ENCODE assay signal across 8 cellular contexts in genomic region chr10:95693668-95694534, GRCh38. TPM values are rescaled to one million over a fixed set of nuclear protein-coding genes. Genes with fewer than 3 reads are reported as not detected.
DNase-seq lines count a peak whose midpoint lies in the region; ATAC-seq, FAIRE-seq and TF ChIP-seq lines count a peak whose summit lies in the region.

Gene TCTN3 (minus strand): TSS chr10:95693927. CDS start chr10:95693899, 28 bp downstream.

- peaks cover 0 to under 1% (median 0%) of the 10 kb centered on the region in 7 donors for H3K9me3 Mint-ChIP-seq in CD14-positive monocyte

- peak within 1 kb of the TSS; percentile 72 for H3K27ac ChIP-seq in HepG2 (ENCODE audit: extremely low read length, insufficient read depth, low read length)

- POLR2A ChIA-PET in HepG2 (lab: Yijun Ruan, JAX), result interaction anchor here (0.8 to 2.2 kb wide), 12 partner anchors 37 to 436 kb away, joined by 3 to 13 read pairs (median 4); partner anchors contain the start of genes ALDH18A1, CCNJ and ZNF518A

- H3K27me3 ChIP-seq in HepG2 (ENCODE audit: control insufficient read depth in 1 of 2, insufficient read depth in 2 of 2, low read length in 2 of 2), result no peaks in the 10 kb centered on the region; a peak in 1 of 5 replicates

- TF ChIP-seq RAD21 in HepG2 (CRISPR knock-in tag; IDR thresholded peaks at IDR 0.05), result peak; percentile 99

- peak within 1 kb of the TSS; percentile 88 for H3K9ac ChIP-seq in HepG2 (ENCODE audit: insufficient read depth, low read depth, low read length)

- peak within 1 kb of the TSS; percentile 88 for H3K4me2 ChIP-seq in HepG2 (ENCODE audit: low read depth, low read length)

- H3K4me3 ChIP-seq in HepG2 (replicated peaks in 1 of 3; ENCODE audit: insufficient read depth in 1 of 3, low read depth in 2 of 3, low read length in 3 of 3), result peak within 1 kb of the TSS; percentile 76 to 97 (median 83)

- FAIRE-seq in HepG2 (lab: Jason Lieb, UNC), result peak; percentile 100

- ATAC-seq in GM19351 (IDR thresholded peaks at IDR 0.05; ENCODE audit: unreplicated experiment), result peak; percentile 98
- ATAC-seq in HG03558 (IDR thresholded peaks at IDR 0.05; ENCODE audit: extremely low read depth, unreplicated experiment), result peak; percentile 99
- ATAC-seq in HepG2, result peak; percentile 99

- H3K9me3 ChIP-seq in HepG2 (ENCODE audit: low read length), result no peaks in the 10 kb centered on the region

- DNase-seq in CD14-positive monocyte (ENCODE audit: low spot score) (peak; percentile 98), NCI-H748 treated with DMSO at 0.1 percent for 48 hours (lab: John Stamatoyannopoulos, UW) (peak; percentile 89), dermis blood vessel endothelial cell (peak; percentile 100), HepG2 (ENCODE audit: low spot score) (peak; percentile 99)
- peak; percentile 92 to 94 for DNase-seq in activated CD4-positive, alpha-beta T cell treated with anti-CD3 and anti-CD28 coated beads, Interleukin-2, amount 50 U/mL, for 4 hours
- DNase-seq in stimulated activated CD4-positive, alpha-beta T cell treated with anti-CD3 and anti-CD28 coated beads, Interleukin-4, amount 100 ng/mL, for 24 hours, result peak; percentile 97

- H3K27me3 Mint-ChIP-seq in CD14-positive monocyte (ENCODE audit: low read depth in 3 of 3), result peaks cover 0 to 4% (median 0%) of the 10 kb centered on the region in 3 donors

- H4K20me1 ChIP-seq in HepG2 (ENCODE audit: insufficient read depth, low read length), result no peaks in the 10 kb centered on the region

- H3K4me1 ChIP-seq in HepG2 (ENCODE audit: insufficient read depth, low read length), result peaks cover 34% of the 10 kb centered on the region

- H3K4me1 Mint-ChIP-seq in CD14-positive monocyte, result peaks cover 47% of the 10 kb centered on the region

- peaks cover 0 to 17% of the 10 kb centered on the region in 2 experiments; a peak in 3 of 5 replicates for H3K36me3 ChIP-seq in HepG2 (replicated peaks in 1 of 2; ENCODE audit: control insufficient read depth in 1 of 2, insufficient read depth in 2 of 2, low read length in 2 of 2)

- H3K79me2 ChIP-seq in HepG2 (ENCODE audit: insufficient read depth, low read length), result peaks cover 29% of the 10 kb centered on the region

- TF ChIP-seq POLR2A in HepG2 (IDR thresholded peaks at IDR 0.05; ENCODE audit: insufficient read depth in 1 of 2, low read depth in 2 of 2, low read length in 2 of 2), result peak; percentile 83 to 89

- H2AFZ ChIP-seq in HepG2 (ENCODE audit: low read length), result peak within 1 kb of the TSS; percentile 81

- peak within 1 kb of the TSS; percentile 97 to 99 for H3K4me3 Mint-ChIP-seq in CD14-positive monocyte

- peak within 1 kb of the TSS; percentile 86 to 98 (median 95) for H3K27ac Mint-ChIP-seq in CD14-positive monocyte

- H3K36me3 Mint-ChIP-seq in CD14-positive monocyte, result peaks cover 19 to 32% of the 10 kb centered on the region in 2 donors

- CTCF ChIA-PET in HepG2 (lab: Yijun Ruan, JAX; ENCODE audit: low intra/inter-chr PET ratio, low total read pairs), result interaction anchor here (0.6 to 2.3 kb wide), 5 partner anchors 148 to 349 kb away, joined by 3 to 41 read pairs (median 5); partner anchors contain the start of genes CC2D2B and CCNJ

- TF ChIP-seq CTCF in CD14-positive monocyte (IDR thresholded peaks at IDR 0.05), result peak; percentile 99
- TF ChIP-seq CTCF in HepG2 (CRISPR knock-in tag; IDR thresholded peaks at IDR 0.05), result peak; percentile 100

- TF ChIP-seq EP300 in HepG2 (IDR thresholded peaks at IDR 0.05; ENCODE audit: low read depth in 2 of 2, low read length in 2 of 2) (peak in 1 of 2 experiments; percentile 16; a peak in 1 of 4 replicates), HepG2 (CRISPR knock-in tag; IDR thresholded peaks at IDR 0.05; ENCODE audit: borderline replicate concordance) (no peak)

- intact Hi-C loops in CD14-positive monocyte (cut with micrococcal nuclease) (loop anchor here (2.0 to 10.0 kb wide), 2 partner anchors 147 to 351 kb away; partner anchors contain the start of gene CCNJ (in 1 of the 2)), HepG2 (cut with micrococcal nuclease; ENCODE audit: unreplicated experiment) (loop anchor here (1.0 kb wide), 2 partner anchors 148 to 171 kb away; no protein-coding TSS in a partner anchor)

- in situ Hi-C loops in HepG2 (cut with HindIII; ENCODE audit: extremely low pct_ligation_motif_present, low pct_unique_long_range_greater_than_20kb), result no loop called here

- BruUV-seq in HepG2 (replicated peaks; lab: Mats Ljungman, UMichigan), result no TSS peak

- WGBS in HepG2 (ENCODE audit: low lambda C conversion rate), result 0% methylated on average over 5 of the region's 53 CpGs

TF ChIP-seq in HepG2, 621 proteins besides CTCF, POLR2A, EP300 and RAD21 (continues in another document):
- TF ChIP-seq GATAD1 (CRISPR knock-in tag; IDR thresholded peaks at IDR 0.05) (peak; percentile 92), ZNF34 (CRISPR knock-in tag; IDR thresholded peaks at IDR 0.05; ENCODE audit: borderline replicate concordance) (no peak), ZNF614 (CRISPR knock-in tag; IDR thresholded peaks at IDR 0.05; ENCODE audit: borderline replicate concordance) (peak; percentile 80; the same call in 1 of the 2 replicates), ZKSCAN1 (IDR thresholded peaks at IDR 0.05; ENCODE audit: low read length) (0 out of 2 replicates have a peak, but pooled peaks have one; percentile 16), PTBP1 (IDR thresholded peaks at IDR 0.05; ENCODE audit: low read depth, low read length, poor library complexity, severe bottlenecking) (no peak), ZSCAN9 (CRISPR knock-in tag; IDR thresholded peaks at IDR 0.05; ENCODE audit: borderline replicate concordance) (peak; percentile 80; the same call in 1 of the 2 replicates), YEATS4 (CRISPR knock-in tag; IDR thresholded peaks at IDR 0.05; ENCODE audit: borderline replicate concordance) (peak; percentile 78), MAF1 (CRISPR knock-in tag; IDR thresholded peaks at IDR 0.05; ENCODE audit: borderline replicate concordance) (no peak), DPF2 (CRISPR knock-in tag; IDR thresholded peaks at IDR 0.05; ENCODE audit: borderline replicate concordance, low read depth) (no peak), SAFB2 (CRISPR knock-in tag; IDR thresholded peaks at IDR 0.05; ENCODE audit: borderline replicate concordance, low read depth) (peak; percentile 62; the same call in 1 of the 2 replicates), MXI1 (IDR thresholded peaks at IDR 0.05; ENCODE audit: borderline replicate concordance, low read depth, low read length) (peak; percentile 83; the same call in 2 of the 3 replicates), ATF6 (CRISPR knock-in tag; conservative IDR thresholded peaks at IDR 0.05) (no peak; the same call in 1 of the 2 replicates), ZNF563 (CRISPR knock-in tag; IDR thresholded peaks at IDR 0.05) (no peak; the same call in 1 of the 2 replicates), YEATS2 (CRISPR knock-in tag; IDR thresholded peaks at IDR 0.05; ENCODE audit: borderline replicate concordance) (peak; percentile 90; the same call in 1 of the 2 replicates), SMAD9 (CRISPR knock-in tag; IDR thresholded peaks at IDR 0.05) (no peak), ZNF136 (CRISPR knock-in tag; IDR thresholded peaks at IDR 0.05; ENCODE audit: low read depth) (peak; percentile 80; the same call in 1 of the 2 replicates), DMAP1 (CRISPR knock-in tag; IDR thresholded peaks at IDR 0.05) (peak; percentile 82; the same call in 1 of the 2 replicates), ZNF256 (CRISPR knock-in tag; conservative IDR thresholded peaks at IDR 0.05) (no peak), SUZ12 (IDR thresholded peaks at IDR 0.05; ENCODE audit: low read depth, low read length) (no peak)

RNA-seq across cellular contexts. Expression of gene TCTN3, which starts in this region (rescaled TPM):
- 10 to 100 TPM; 14.4 to 23.1 TPM for polyA plus RNA-seq in CD14-positive monocyte
- total RNA-seq in dermis blood vessel endothelial cell, result 34.2 and 63.0 TPM in 2 replicates
- 42.2 and 60.0 TPM in 2 replicates for total RNA-seq in HepG2 (2016; rRNA removed; fragmentation: Illumina TruSeq; extraction: Trizol)
- 7.7 and 8.3 TPM in 2 replicates for total RNA-seq in HepG2 (2016; cell fraction: cytosol; rRNA removed; fragmentation: Illumina TruSeq; extraction: Trizol; ENCODE audit: low read depth)
- 40.2 and 59.3 TPM in 2 replicates for total RNA-seq in HepG2 (2016; cell fraction: insoluble cytoplasmic fraction; rRNA removed; fragmentation: Illumina TruSeq; extraction: Trizol)
- total RNA-seq in HepG2 (2016; cell fraction: membrane; rRNA removed; fragmentation: Illumina TruSeq; extraction: Trizol), result 22.9 and 26.8 TPM in 2 replicates
- total RNA-seq in HepG2 (2016; cell fraction: nucleus; rRNA removed; fragmentation: Illumina TruSeq; extraction: Trizol), result 56.0 and 68.7 TPM in 2 replicates
- polyA plus RNA-seq in HepG2 (2011; rRNA removed), result 39.3 and 53.3 TPM in 2 replicates
- 37.4 and 40.2 TPM in 2 replicates for polyA plus RNA-seq in HepG2 (2011; cell fraction: cytosol; rRNA removed)
- polyA plus RNA-seq in HepG2 (2011; cell fraction: nucleus; rRNA removed), result 23.9 and 27.6 TPM in 2 replicates
- polyA plus RNA-seq in HepG2 (2012), result 27.8 and 33.4 TPM in 2 replicates
- polyA plus RNA-seq in HepG2 (2016; cell fraction: cytosol; fragmentation: Illumina TruSeq; extraction: Trizol; ENCODE audit: low read depth), result 7.2 and 7.5 TPM in 2 replicates
- polyA plus RNA-seq in HepG2 (2016; cell fraction: insoluble cytoplasmic fraction; fragmentation: Illumina TruSeq; extraction: Trizol; ENCODE audit: low read depth), result 36.4 and 37.1 TPM in 2 replicates
- 15.5 and 17.6 TPM in 2 replicates for polyA plus RNA-seq in HepG2 (2016; cell fraction: membrane; fragmentation: Illumina TruSeq; extraction: Trizol; ENCODE audit: low read depth)
- 65.4 and 68.8 TPM in 2 replicates for polyA plus RNA-seq in HepG2 (2016; cell fraction: nucleus; fragmentation: Illumina TruSeq; extraction: Trizol; ENCODE audit: insufficient read depth, low read depth)
- 68.6 and 112 TPM in 2 replicates for polyA minus RNA-seq in HepG2 (2011; rRNA and poly(A)+ RNA removed; ENCODE audit: low replicate concordance)
- polyA minus RNA-seq in HepG2 (2011; cell fraction: cytosol; rRNA and poly(A)+ RNA removed), result 36.2 and 43.2 TPM in 2 replicates
- 32.1 and 37.8 TPM in 2 replicates for polyA minus RNA-seq in HepG2 (2011; cell fraction: nucleus; rRNA and poly(A)+ RNA removed)

Comparison
In these comparisons a context has a peak if more than half of its experiments do, and no peak if none do; other contexts are left out.
1. Peak in every context shown above with its lines: DNase-seq, ATAC-seq, H3K4me3 ChIP-seq and H3K27ac ChIP-seq.